8 cellular contexts compared by ENCODE assay signal in the genomic region with DNA sequence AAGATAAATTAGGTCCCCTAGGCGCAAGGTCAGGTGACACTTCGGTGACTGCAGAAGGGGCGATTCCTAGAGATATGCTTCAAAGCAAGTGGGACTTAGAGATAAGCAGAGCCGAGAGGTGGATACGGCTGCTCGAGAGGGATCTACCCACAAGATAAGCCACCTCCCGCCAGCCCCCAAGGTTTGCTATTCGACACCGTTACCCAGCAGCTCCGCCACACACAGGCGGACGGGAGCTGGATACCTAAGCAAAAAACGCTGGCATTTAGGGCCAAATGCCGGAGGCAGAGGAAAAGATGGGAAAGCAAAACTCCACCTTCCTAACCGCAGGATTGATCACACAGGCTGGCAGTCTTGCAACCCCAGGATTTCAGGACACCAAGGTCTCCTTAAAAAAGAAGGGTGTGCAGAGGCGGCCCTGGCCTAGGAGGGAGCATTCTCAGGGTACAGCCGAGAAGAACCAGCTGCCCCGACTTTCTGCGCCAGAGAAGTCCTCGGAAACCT. TPM values are rescaled to one million over a fixed set of nuclear protein-coding genes. Genes with fewer than 3 reads are reported as not detected.
DNase-seq lines count a peak whose midpoint lies in the region; ATAC-seq and TF ChIP-seq lines count a peak whose summit lies in the region.

No MANE protein-coding gene starts in this region.

- intact Hi-C loops in CD4-positive, alpha-beta T cell (cut with DNase I, micrococcal nuclease): loop anchor here (1.0 to 10.0 kb wide), 6 partner anchors 59 to 1059 kb away; partner anchors contain the start of genes AHNAK (in 1 of the 2), FEN1 (in 1 of the 2), PRPF19 (in 1 of the 2) and SYT7 (in 1 of the 2)
- intact Hi-C loops in IMR-90 (cut with micrococcal nuclease): loop anchor here (1.0 to 2.0 kb wide), 4 partner anchors 59 to 169 kb away; no protein-coding TSS in a partner anchor

- H3K27me3 Mint-ChIP-seq in CD4-positive, alpha-beta T cell: peaks cover 4% of the 10 kb centered on the region

- H2BK120ac ChIP-seq in IMR-90 (ENCODE audit: low read depth, low read length): peak overlapping the region; percentile 33; the same call in 1 of the 2 replicates

- peak overlapping the region; percentile 35 for H2AFZ ChIP-seq in IMR-90 (replicated peaks; ENCODE audit: low read length, poor library complexity)

- H3K9me3 Mint-ChIP-seq in CD4-positive, alpha-beta T cell: no peaks in the 10 kb centered on the region

- WGBS in IMR-90 (ENCODE audit: extremely low coverage in 2 of 2, insufficient read length in 1 of 2), 2 experiments: 0% methylated on average over 5 of the region's 20 CpGs; no CpG with 5 or more reads in 1 of the 2 experiments

- CTCF ChIA-PET in CD4-positive, alpha-beta T cell (lab: Charles Lee): interaction anchor here (1.9 to 7.1 kb wide), 4 partner anchors 19 to 115 kb away, joined by 8 to 50 read pairs (median 10); no protein-coding TSS in a partner anchor
- CTCF ChIA-PET in IMR-90 (lab: Yijun Ruan, JAX): interaction anchor here (3.3 kb wide), 1 partner anchor 115 kb away, joined by 15 read pairs; no protein-coding TSS in a partner anchor

- H2BK20ac ChIP-seq in IMR-90 (ENCODE audit: low read depth, low read length): no peak overlapping the region

- no peak overlapping the region; the same call in 1 of the 2 replicates for H2AK5ac ChIP-seq in IMR-90 (ENCODE audit: low read depth, low read length)

- peak overlapping the region; percentile 64 for H2BK5ac ChIP-seq in IMR-90 (ENCODE audit: low read depth, low read length, poor library complexity, severe bottlenecking)

- no peak; the same call in 1 of the 2 replicates for TF ChIP-seq POLR2A in IMR-90 (IDR thresholded peaks at IDR 0.05; ENCODE audit: low read depth, low read length)

- peaks cover 74% of the 10 kb centered on the region for H3K4me1 Mint-ChIP-seq in CD4-positive, alpha-beta T cell (ENCODE audit: low read depth)

- peaks cover 15 to 71% of the 10 kb centered on the region in 2 experiments for H3K79me1 ChIP-seq in IMR-90 (ENCODE audit: low read depth in 1 of 2, low read length in 2 of 2)

- H3K4me3 ChIP-seq in IMR-90 (ENCODE audit: insufficient read depth, low read depth, low read length) (peak overlapping the region; percentile 93), fibroblast of villous mesenchyme (ENCODE audit: low read depth, low read length) (peak overlapping the region; percentile 97)

- H3K4me2 ChIP-seq in IMR-90 (ENCODE audit: low read depth, low read length): peak overlapping the region; percentile 66; the same call in 1 of the 2 replicates

- peaks cover 58% of the 10 kb centered on the region for H3K36me3 Mint-ChIP-seq in CD4-positive, alpha-beta T cell (ENCODE audit: low read depth)

- H3K23ac ChIP-seq in IMR-90 (ENCODE audit: low read depth, low read length): peak overlapping the region; percentile 90

- H4K8ac ChIP-seq in IMR-90 (ENCODE audit: low read depth in 2 of 2, low read length in 2 of 2): peak overlapping the region in 1 of 2 experiments; percentile 11; a peak in 1 of 4 replicates

- H3K27ac ChIP-seq in CD4-positive, alpha-beta T cell (ENCODE audit: low read depth, low read length): peak overlapping the region; percentile 94
- peak overlapping the region; percentile 79 for H3K27ac ChIP-seq in IMR-90 (ENCODE audit: insufficient read depth, low read length)

- dilution Hi-C loops in IMR-90 (cut with HindIII; ENCODE audit: low sequenced_read_pairs, unreplicated experiment): no loop called here

- BruUV-seq in IMR-90 (replicated peaks; lab: Mats Ljungman, UMichigan): no TSS peak

- H3K18ac ChIP-seq in IMR-90 (ENCODE audit: low read depth, low read length): peak overlapping the region; percentile 10; the same call in 1 of the 2 replicates

- peaks cover 31% of the 10 kb centered on the region for H3K36me3 ChIP-seq in IMR-90 (ENCODE audit: control insufficient read depth, insufficient read depth, low read length)

- H4K20me1 ChIP-seq in IMR-90 (ENCODE audit: insufficient read depth, low read length): peaks cover 56% of the 10 kb centered on the region

- POLR2A ChIA-PET in CD4-positive, alpha-beta T cell (lab: Charles Lee): interaction anchor here (1.1 to 5.1 kb wide), 18 partner anchors 10 to 914 kb away, joined by 3 to 177 read pairs (median 6); partner anchors contain the start of genes BEST1, FEN1, INCENP and SLC3A2
- POLR2A ChIA-PET in IMR-90 (lab: Charles Lee; ENCODE audit: unreplicated experiment): interaction anchor here (1.4 to 1.9 kb wide), 2 partner anchors 11 to 115 kb away, joined by 4 to 17 read pairs; no protein-coding TSS in a partner anchor

- peak overlapping the region; percentile 93 for H3K14ac ChIP-seq in IMR-90 (replicated peaks; ENCODE audit: low read depth, low read length)

- H2AK9ac ChIP-seq in IMR-90 (replicated peaks; ENCODE audit: low read depth, low read length, poor library complexity): peak overlapping the region; percentile 4

- peaks cover 31% of the 10 kb centered on the region for H3K9me1 ChIP-seq in IMR-90 (ENCODE audit: insufficient read depth, low read length)

- peak overlapping the region; percentile 99 for H3K4me3 Mint-ChIP-seq in CD4-positive, alpha-beta T cell

- H3K9me3 ChIP-seq in CD4-positive, alpha-beta T cell (ENCODE audit: control insufficient read depth, low read length): no peaks in the 10 kb centered on the region
- no peaks in the 10 kb centered on the region for H3K9me3 ChIP-seq in IMR-90 (ENCODE audit: control insufficient read depth, insufficient read depth, low read length)

- peak overlapping the region; percentile 98 for H3K9ac ChIP-seq in IMR-90 (ENCODE audit: low read depth, low read length)

- H4K91ac ChIP-seq in IMR-90 (ENCODE audit: insufficient read depth, low read depth, low read length): 0 out of 2 replicates have a peak overlapping the region, but pooled peaks have one; percentile 28

- no peak for TF ChIP-seq RAD21 in IMR-90 (IDR thresholded peaks at IDR 0.05; ENCODE audit: low read length)

- H3K27ac Mint-ChIP-seq in CD4-positive, alpha-beta T cell: peak overlapping the region; percentile 84

- H4K5ac ChIP-seq in IMR-90 (ENCODE audit: low read depth, low read length): no peak overlapping the region

- H3K27me3 ChIP-seq in CD4-positive, alpha-beta T cell (ENCODE audit: control insufficient read depth, insufficient read depth, low read length): no peaks in the 10 kb centered on the region
- no peaks in the 10 kb centered on the region for H3K27me3 ChIP-seq in IMR-90 (ENCODE audit: control insufficient read depth, insufficient read depth, low read length)

- no peak for TF ChIP-seq CTCF in CD4-positive, alpha-beta T cell (IDR thresholded peaks at IDR 0.05)
- TF ChIP-seq CTCF in IMR-90 (conservative IDR thresholded peaks at IDR 0.05; ENCODE audit: low read depth, low read length): no peak
- no peak for TF ChIP-seq CTCF in fibroblast of villous mesenchyme (IDR thresholded peaks at IDR 0.05; ENCODE audit: insufficient read depth, low read depth, low read length)

- H3K4ac ChIP-seq in IMR-90 (ENCODE audit: low read depth, low read length): peak overlapping the region; percentile 75

- peaks cover 18% of the 10 kb centered on the region for H3K4me1 ChIP-seq in IMR-90 (ENCODE audit: control insufficient read depth, insufficient read depth, low read length)

- no peak overlapping the region for H2BK15ac ChIP-seq in IMR-90 (ENCODE audit: low read depth, low read length)

- H3K56ac ChIP-seq in IMR-90 (ENCODE audit: extremely low read depth, insufficient read depth, low read length): peak overlapping the region; percentile 87

- in situ Hi-C loops in IMR-90 (cut with MboI; ENCODE audit: low sequenced_read_pairs): loop anchor here (10.0 kb wide), 1 partner anchor 58 kb away; no protein-coding TSS in a partner anchor

- ATAC-seq in CD4-positive, alpha-beta T cell (ENCODE audit: poor library complexity): no peak
- no peak for ATAC-seq in IMR-90 (ENCODE audit: low read depth)
- no peak for ATAC-seq in HG02623 (IDR thresholded peaks at IDR 0.05; ENCODE audit: unreplicated experiment)
- ATAC-seq in GM18909 (IDR thresholded peaks at IDR 0.05; ENCODE audit: poor library complexity, unreplicated experiment): no peak
- no peak for ATAC-seq in HG02588 (IDR thresholded peaks at IDR 0.05; ENCODE audit: unreplicated experiment)

- peak in 6 of 10 experiments; percentile 18 to 52 (median 24) for DNase-seq in CD4-positive, alpha-beta T cell
- no peak for DNase-seq in IMR-90
- peak; percentile 48 to 55 for DNase-seq in activated T-cell treated with anti-CD3 and anti-CD28 coated beads, Interleukin-2, amount 50 U/mL, for 48 hours
- DNase-seq in fibroblast of villous mesenchyme (ENCODE audit: low read depth): peak; percentile 36
- peak; percentile 46 for DNase-seq in retina

TF ChIP-seq in IMR-90, 13 proteins besides CTCF, POLR2A, EP300 and RAD21:
- TF ChIP-seq, protein P1, sequence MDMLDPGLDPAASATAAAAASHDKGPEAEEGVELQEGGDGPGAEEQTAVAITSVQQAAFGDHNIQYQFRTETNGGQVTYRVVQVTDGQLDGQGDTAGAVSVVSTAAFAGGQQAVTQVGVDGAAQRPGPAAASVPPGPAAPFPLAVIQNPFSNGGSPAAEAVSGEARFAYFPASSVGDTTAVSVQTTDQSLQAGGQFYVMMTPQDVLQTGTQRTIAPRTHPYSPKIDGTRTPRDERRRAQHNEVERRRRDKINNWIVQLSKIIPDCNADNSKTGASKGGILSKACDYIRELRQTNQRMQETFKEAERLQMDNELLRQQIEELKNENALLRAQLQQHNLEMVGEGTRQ (IDR thresholded peaks at IDR 0.05; ENCODE audit: low read depth, low read length): 0 out of 2 replicates have a peak, but pooled peaks have one; percentile 12
- TF ChIP-seq FOS (IDR thresholded peaks at IDR 0.05; ENCODE audit: low read depth, low read length): no peak

RNA-seq across cellular contexts. Expression of gene FTH1, which starts 0.7 kb away (rescaled TPM):
- total RNA-seq in CD4-positive, alpha-beta T cell: 1,000 to 10,000 TPM; 2,313 to 2,400 TPM
- total RNA-seq in IMR-90 (2012; rRNA removed) (344 and 385 TPM in 2 replicates), fibroblast of villous mesenchyme (453 and 708 TPM in 2 replicates)
- polyA plus RNA-seq in IMR-90 (2012; rRNA removed): 2,453 and 2,516 TPM in 2 replicates
- polyA plus RNA-seq in IMR-90 (2012; cell fraction: cytosol; rRNA removed): 1,842 and 5,333 TPM in 2 replicates
- polyA plus RNA-seq in IMR-90 (2012; cell fraction: nucleus; rRNA removed; ENCODE audit: low replicate concordance): 767 and 934 TPM in 2 replicates

RNA-seq across cellular contexts. Expression of gene BEST1, which starts 16.6 kb away (rescaled TPM):
- total RNA-seq in CD4-positive, alpha-beta T cell: under 1 TPM; 0.14 to 0.25 TPM
- total RNA-seq in IMR-90 (2012; rRNA removed) (0.83 and 0.90 TPM in 2 replicates), fibroblast of villous mesenchyme (3.0 and 3.2 TPM in 2 replicates)
- polyA plus RNA-seq in IMR-90 (2012; rRNA removed): 1.2 and 1.4 TPM in 2 replicates
- polyA plus RNA-seq in IMR-90 (2012; cell fraction: cytosol; rRNA removed): 0.44 and 1.1 TPM in 2 replicates
- 6.3 and 7.2 TPM in 2 replicates for polyA plus RNA-seq in IMR-90 (2012; cell fraction: nucleus; rRNA removed; ENCODE audit: low replicate concordance)

RNA-seq across cellular contexts. Expression of gene RAB3IL1, which starts 49.4 kb away (rescaled TPM):
- not detected for total RNA-seq in CD4-positive, alpha-beta T cell
- total RNA-seq in IMR-90 (2012; rRNA removed) (0.28 and 0.72 TPM in 2 replicates), fibroblast of villous mesenchyme (6.9 and 10.6 TPM in 2 replicates)
- polyA plus RNA-seq in IMR-90 (2012; rRNA removed): 1.9 TPM in 2 replicates
- 0.84 and 2.4 TPM in 2 replicates for polyA plus RNA-seq in IMR-90 (2012; cell fraction: cytosol; rRNA removed)
- 2.7 and 2.8 TPM in 2 replicates for polyA plus RNA-seq in IMR-90 (2012; cell fraction: nucleus; rRNA removed; ENCODE audit: low replicate concordance)
